In genomic region chr14:105861985-105862465, GRCh38 we compare ENCODE assay signal across 9 cellular contexts.
A peak's percentile ranks its signal among the peaks of the same experiment; 100 is the strongest.
DNase-seq lines count a peak whose midpoint lies in the region; ATAC-seq and TF ChIP-seq lines count a peak whose summit lies in the region.
"Had no signal": no experiment of that assay in that cellular context is flagged by ENCODE, and none has a peak within 500 bp of the region (broad histone marks: within the 10 kb centered on the region; RNA-seq: fewer than 3 reads in every experiment).

No MANE protein-coding gene starts in this region.

- H3K27ac ChIP-seq in left lung, result no peak overlapping the region
- H3K27ac ChIP-seq in A673 (ENCODE audit: low read depth, low read length, poor library complexity, severe bottlenecking), result no peak overlapping the region
- H3K27ac ChIP-seq: adrenal gland had no signal

- BruUV-seq in A673 (replicated peaks; lab: Mats Ljungman, UMichigan), result no TSS peak

- H3K27me3 ChIP-seq in left lung (peaks cover 0 to 61% of the 10 kb centered on the region in 2 donors), A673 (replicated peaks; ENCODE audit: insufficient read depth, low read depth, low read length, poor library complexity) (peaks cover 19% of the 10 kb centered on the region)

- H3K9me3 ChIP-seq in left lung (no peaks in the 10 kb centered on the region), A673 (ENCODE audit: low read depth, low read length, poor library complexity, severe bottlenecking) (no peaks in the 10 kb centered on the region)
- H3K9me3 ChIP-seq: adrenal gland had no signal

- POLR2A ChIA-PET in A673 (lab: Charles Lee; ENCODE audit: low non-redundant PET), result no interaction called here

- intact Hi-C loops in left lung (cut with DNase I) (no loop called here), A673 (cut with micrococcal nuclease; ENCODE audit: unreplicated experiment) (no loop called here)

- TF ChIP-seq CTCF in left lung (IDR thresholded peaks at IDR 0.05), result no peak
- TF ChIP-seq CTCF in A673 (conservative IDR thresholded peaks at IDR 0.05; ENCODE audit: low read depth, low read length), result no peak

- ATAC-seq in GM21526 (IDR thresholded peaks at IDR 0.05; ENCODE audit: low FRiP score, unreplicated experiment) (peak; percentile 37), left lung (no peak), GM18867 (IDR thresholded peaks at IDR 0.05; ENCODE audit: unreplicated experiment) (no peak)

- peak; percentile 23 for DNase-seq in NCI-H1417 treated with DMSO at 0.1 percent for 48 hours (lab: John Stamatoyannopoulos, UW)
- DNase-seq in left lung, result peak; percentile 7 to 26
- DNase-seq in A673 (ENCODE audit: low spot score), result no peak
- DNase-seq in AG08396 (ENCODE audit: low spot score), result no peak
- DNase-seq in epidermal melanocyte (ENCODE audit: insufficient read length, low spot score), result no peak

- H3K4me1 ChIP-seq in left lung (no peaks in the 10 kb centered on the region), A673 (ENCODE audit: insufficient read depth, low read length, poor library complexity, severe bottlenecking) (no peaks in the 10 kb centered on the region)
- H3K4me1 ChIP-seq: adrenal gland had no signal

- CTCF ChIA-PET in A673 (lab: Charles Lee), result no interaction called here

- H3K4me3 ChIP-seq in left lung (no peak overlapping the region), A673 (ENCODE audit: low read depth, low read length, poor library complexity, severe bottlenecking) (no peak overlapping the region)
- H3K4me3 ChIP-seq: adrenal gland had no signal

- TF ChIP-seq POLR2A in GM15510 (IDR thresholded peaks at IDR 0.05; ENCODE audit: borderline replicate concordance, extremely low read depth, insufficient read length), result peak; percentile 58

- H3K36me3 ChIP-seq in left lung (no peaks in the 10 kb centered on the region), A673 (ENCODE audit: insufficient read depth, low read length, poor library complexity, severe bottlenecking) (no peaks in the 10 kb centered on the region)
- H3K36me3 ChIP-seq: adrenal gland had no signal

Comparison
In these comparisons a context has a peak if more than half of its experiments do, and no peak if none do; other contexts are left out.
1. DNase-seq: peak in NCI-H1417 treated with DMSO at 0.1 percent for 48 hours (single experiment) and left lung (2 of 2); none in A673 (single experiment), AG08396 (single experiment) and epidermal melanocyte (single experiment).